ENCODE assay signal across 24 cellular contexts in genomic region chr3:194775266-194775665, GRCh38.
"Had no signal": no experiment of that assay in that cellular context is flagged by ENCODE, and none has a peak within 500 bp of the region (broad histone marks: within the 10 kb centered on the region; RNA-seq: fewer than 3 reads in every experiment).

No MANE protein-coding gene starts in this region.

- H3K9ac ChIP-seq: neural progenitor cell, parathyroid adenoma had no signal

- H3K4me1 ChIP-seq: colonic mucosa, parathyroid adenoma had no signal

- DNase-seq: colonic mucosa; effector memory CD4-positive, alpha-beta T cell; esophagus squamous epithelium; left lung; mucosa of descending colon; naive B cell; stimulated activated CD4-positive, alpha-beta T cell treated with anti-CD3 and anti-CD28 coated beads, Interleukin-12 subunit alpha, Interleukin-12 subunit beta, amount 100 ng/mL, for 4 hours; stimulated activated CD4-positive, alpha-beta T cell treated with anti-CD3 and anti-CD28 coated beads, Interleukin-1b, Interleukin-23, amount 100 ng/mL, for 48 hours; stimulated activated CD4-positive, alpha-beta T cell treated with anti-CD3 and anti-CD28 coated beads, Interleukin-4, amount 100 ng/mL, for 1 hour; stimulated activated CD8-positive, alpha-beta memory T cell treated with anti-CD3 and anti-CD28 coated beads, Interleukin-4, amount 100 ng/mL, for 48 hours; stimulated activated naive CD4-positive, alpha-beta T cell; stimulated activated naive CD8-positive, alpha-beta T cell treated with anti-CD3 and anti-CD28 coated beads, Interleukin-15, amount 100 ng/mL, for 72 hours; trophoblast cell had no signal

- H3K9me3 Mint-ChIP-seq: dendritic cell treated with granulocyte-macrophage colony-stimulating factor and Interleukin-4, amounts not matched to agents 40 ng/mL and 50 ng/mL, for 4 days; mesothelial cell of epicardium; natural killer cell treated with Interleukin-12 subunit alpha and Interleukin-12 subunit beta and Interleukin-15 and Interleukin-18, amount 100 ng/mL, for 72 hours; stimulated activated naive CD8-positive, alpha-beta T cell treated with anti-CD3 and anti-CD28 coated beads, Interleukin-15, amount 100 ng/mL, for 72 hours had no signal

- ATAC-seq: left lung; mucosa of descending colon; natural killer cell treated with Interleukin-12 subunit alpha and Interleukin-12 subunit beta and Interleukin-15 and Interleukin-18, amount 100 ng/mL, for 72 hours; sciatic nerve; stimulated activated naive CD8-positive, alpha-beta T cell treated with anti-CD3 and anti-CD28 coated beads, Interleukin-15, amount 100 ng/mL, for 72 hours had no signal

- H3K27ac ChIP-seq: colonic mucosa, esophagus squamous epithelium, left lung, neural progenitor cell, parathyroid adenoma, suprapubic skin had no signal

- H3K27ac Mint-ChIP-seq: dendritic cell treated with granulocyte-macrophage colony-stimulating factor and Interleukin-4, amounts not matched to agents 40 ng/mL and 50 ng/mL, for 4 days; mesothelial cell of epicardium; naive B cell; natural killer cell treated with Interleukin-12 subunit alpha and Interleukin-12 subunit beta and Interleukin-15 and Interleukin-18, amount 100 ng/mL, for 72 hours; neural progenitor cell; progenitor cell of endocrine pancreas; stimulated activated naive CD8-positive, alpha-beta T cell treated with anti-CD3 and anti-CD28 coated beads, Interleukin-15, amount 100 ng/mL, for 72 hours had no signal

- H3K79me2 ChIP-seq: parathyroid adenoma had no signal

- FAIRE-seq: frontal cortex, keratinocyte had no signal

- H3K4me3 ChIP-seq: colonic mucosa, esophagus squamous epithelium, left lung, mucosa of descending colon, neural progenitor cell, smooth muscle cell, suprapubic skin had no signal

- H3K9me3 ChIP-seq: colonic mucosa, esophagus squamous epithelium, left lung, mucosa of descending colon, suprapubic skin had no signal

- H3K36me3 ChIP-seq: colonic mucosa, esophagus squamous epithelium, left lung, neural progenitor cell, suprapubic skin had no signal

- H3K27me3 ChIP-seq: colonic mucosa, esophagus squamous epithelium, left lung, suprapubic skin had no signal

- H3K4me3 Mint-ChIP-seq: dendritic cell treated with granulocyte-macrophage colony-stimulating factor and Interleukin-4, amounts not matched to agents 40 ng/mL and 50 ng/mL, for 4 days; mesothelial cell of epicardium; naive B cell; natural killer cell treated with Interleukin-12 subunit alpha and Interleukin-12 subunit beta and Interleukin-15 and Interleukin-18, amount 100 ng/mL, for 72 hours; neural progenitor cell; stimulated activated naive CD8-positive, alpha-beta T cell treated with anti-CD3 and anti-CD28 coated beads, Interleukin-15, amount 100 ng/mL, for 72 hours had no signal

- H3K4me1 Mint-ChIP-seq: mesothelial cell of epicardium; stimulated activated naive CD8-positive, alpha-beta T cell treated with anti-CD3 and anti-CD28 coated beads, Interleukin-15, amount 100 ng/mL, for 72 hours had no signal

- H3K36me3 Mint-ChIP-seq: mesothelial cell of epicardium; naive B cell; natural killer cell treated with Interleukin-12 subunit alpha and Interleukin-12 subunit beta and Interleukin-15 and Interleukin-18, amount 100 ng/mL, for 72 hours; neural progenitor cell had no signal

- H3K4me2 ChIP-seq: neural progenitor cell, smooth muscle cell had no signal

- H2AFZ ChIP-seq: neural progenitor cell, parathyroid adenoma had no signal
